In genomic region chr14:68975667-68976066, GRCh38 we compare ENCODE assay signal across 9 cellular contexts. TPM values are rescaled to one million over a fixed set of nuclear protein-coding genes. Genes with fewer than 3 reads are reported as not detected.
A peak's percentile ranks its signal among the peaks of the same experiment; 100 is the strongest.
DNase-seq lines count a peak whose midpoint lies in the region; ATAC-seq and TF ChIP-seq lines count a peak whose summit lies in the region.
"Had no signal": no experiment of that assay in that cellular context is flagged by ENCODE, and none has a peak within 500 bp of the region (broad histone marks: within the 10 kb centered on the region; RNA-seq: fewer than 3 reads in every experiment).

No MANE protein-coding gene starts in this region.

- peaks cover 40% of the 10 kb centered on the region for H3K36me3 Mint-ChIP-seq in CD4-positive, CD25-positive, alpha-beta regulatory T cell

- peak overlapping the region; percentile 15 for H3K27ac ChIP-seq in CD4-positive, CD25-positive, alpha-beta regulatory T cell (ENCODE audit: insufficient read depth, low read length, poor library complexity, severe bottlenecking)
- peak overlapping the region in 1 of 2 donors; percentile 97 for H3K27ac ChIP-seq in ovary
- H3K27ac ChIP-seq in body of pancreas: peak overlapping the region in 1 of 4 donors; percentile 37

- no peak for ATAC-seq in CD4-positive, CD25-positive, alpha-beta regulatory T cell (ENCODE audit: low read depth in 2 of 2)
- ATAC-seq in esophagus mucosa: peak; percentile 62
- ATAC-seq in body of pancreas: no peak

- H3K27me3 Mint-ChIP-seq in CD4-positive, CD25-positive, alpha-beta regulatory T cell: peaks cover 10% of the 10 kb centered on the region

- no peak for DNase-seq in CD4-positive, CD25-positive, alpha-beta regulatory T cell
- DNase-seq in RPMI7951 (ENCODE audit: low read depth) (peak; percentile 80), ovary (peak in 1 of 5 donors; percentile 23), body of pancreas (no peak), NOMO-1 treated with DMSO at 0.1 percent for 48 hours (lab: John Stamatoyannopoulos, UW; ENCODE audit: unreplicated experiment) (no peak), COLO829 (ENCODE audit: low spot score) (no peak), NCI-H2029 treated with DMSO at 0.1 percent for 48 hours (lab: John Stamatoyannopoulos, UW) (no peak)

- peaks cover 42% of the 10 kb centered on the region for H3K4me1 ChIP-seq in CD4-positive, CD25-positive, alpha-beta regulatory T cell (ENCODE audit: control insufficient read depth, insufficient read depth, low read length, poor library complexity, severe bottlenecking)
- H3K4me1 ChIP-seq in ovary (ENCODE audit: insufficient read depth) (peaks cover 21% of the 10 kb centered on the region), body of pancreas (peaks cover 52% of the 10 kb centered on the region)

- peak overlapping the region; percentile 95 to 99 (median 97) for H3K27ac Mint-ChIP-seq in CD4-positive, CD25-positive, alpha-beta regulatory T cell
- H3K27ac Mint-ChIP-seq: IgD-negative memory B cell had no signal

- intact Hi-C loops in ovary (cut with DNase I): loop anchor here (2.0 to 10.0 kb wide), 7 partner anchors 23 to 119 kb away; no protein-coding TSS in a partner anchor
- intact Hi-C loops in body of pancreas (cut with DNase I): no loop called here

- TF ChIP-seq POLR2A in ovary (IDR thresholded peaks at IDR 0.05) (no peak), body of pancreas (IDR thresholded peaks at IDR 0.05) (no peak)

- peak overlapping the region; percentile 21 for H3K4me3 ChIP-seq in CD4-positive, CD25-positive, alpha-beta regulatory T cell (ENCODE audit: low read depth, low read length)
- H3K4me3 ChIP-seq in ovary (peak overlapping the region; percentile 9), body of pancreas (no peak overlapping the region)

- no peaks in the 10 kb centered on the region for H3K27me3 ChIP-seq in CD4-positive, CD25-positive, alpha-beta regulatory T cell (ENCODE audit: control insufficient read depth, insufficient read depth, low read length)
- H3K27me3 ChIP-seq in ovary: no peaks in the 10 kb centered on the region
- no peaks in the 10 kb centered on the region for H3K27me3 ChIP-seq in body of pancreas

- peaks cover 0 to 75% (median 39%) of the 10 kb centered on the region in 4 donors for H3K4me1 Mint-ChIP-seq in CD4-positive, CD25-positive, alpha-beta regulatory T cell

- WGBS in ovary, 3 donors: 14 to 25% (median 19%) methylated on average over 7 of the region's 7 CpGs
- WGBS in body of pancreas, 2 donors: 69 to 77% methylated on average over 7 of the region's 7 CpGs

- peaks cover 13% of the 10 kb centered on the region for H3K36me3 ChIP-seq in CD4-positive, CD25-positive, alpha-beta regulatory T cell (ENCODE audit: control insufficient read depth, insufficient read depth, low read length)
- no peaks in the 10 kb centered on the region for H3K36me3 ChIP-seq in ovary
- no peaks in the 10 kb centered on the region for H3K36me3 ChIP-seq in body of pancreas (replicated peaks in 1 of 2; ENCODE audit: insufficient read depth in 1 of 2, low read depth in 2 of 2)

- no peak for TF ChIP-seq CTCF in ovary (IDR thresholded peaks at IDR 0.05)
- no peak for TF ChIP-seq CTCF in body of pancreas (IDR thresholded peaks at IDR 0.05)

- peaks cover 0 to 6% of the 10 kb centered on the region in 2 experiments for H3K9me3 ChIP-seq in CD4-positive, CD25-positive, alpha-beta regulatory T cell (ENCODE audit: control insufficient read depth in 2 of 2, low read length in 2 of 2)
- no peaks in the 10 kb centered on the region for H3K9me3 ChIP-seq in ovary
- H3K9me3 ChIP-seq in body of pancreas: no peaks in the 10 kb centered on the region

- H3K9me3 Mint-ChIP-seq in CD4-positive, CD25-positive, alpha-beta regulatory T cell: peaks cover 0 to 16% (median 0%) of the 10 kb centered on the region in 7 donors

- peak overlapping the region in 3 of 4 donors; percentile 89 to 94 (median 92) for H3K4me3 Mint-ChIP-seq in CD4-positive, CD25-positive, alpha-beta regulatory T cell

- TF ChIP-seq EP300 in ovary (IDR thresholded peaks at IDR 0.05): no peak

RNA-seq across cellular contexts. Expression of gene ACTN1, which starts 3.4 kb away (rescaled TPM):
- 47.5 TPM for total RNA-seq in CD4-positive, CD25-positive, alpha-beta regulatory T cell
- 10 to 100 TPM; 28.3 to 78.8 (median 51.8) TPM for polyA plus RNA-seq in CD4-positive, CD25-positive, alpha-beta regulatory T cell
- total RNA-seq in RPMI7951 (2014; rRNA removed; shearing (Covaris generic)): 228 and 231 TPM in 2 replicates
- total RNA-seq in esophagus mucosa (117 TPM), ovary (100 to 1,000 TPM in 5 of 7 donors, 10 to 100 TPM in 2; 39.0 to 203 (median 138) TPM), body of pancreas (10 to 100 TPM; 84.8 to 93.6 TPM)
- polyA plus RNA-seq in ovary: 100 to 1,000 TPM in 1 of 2 donors, 10 to 100 TPM in 1; 60.3 to 178 TPM

Comparison
In these comparisons a context has a peak if more than half of its experiments do, and no peak if none do; other contexts are left out.
1. H3K4me3 ChIP-seq: peak in CD4-positive, CD25-positive, alpha-beta regulatory T cell (single experiment) and ovary (single experiment); none in body of pancreas (0 of 2).